1 cellular context compared by ENCODE assay signal in the genomic region with DNA sequence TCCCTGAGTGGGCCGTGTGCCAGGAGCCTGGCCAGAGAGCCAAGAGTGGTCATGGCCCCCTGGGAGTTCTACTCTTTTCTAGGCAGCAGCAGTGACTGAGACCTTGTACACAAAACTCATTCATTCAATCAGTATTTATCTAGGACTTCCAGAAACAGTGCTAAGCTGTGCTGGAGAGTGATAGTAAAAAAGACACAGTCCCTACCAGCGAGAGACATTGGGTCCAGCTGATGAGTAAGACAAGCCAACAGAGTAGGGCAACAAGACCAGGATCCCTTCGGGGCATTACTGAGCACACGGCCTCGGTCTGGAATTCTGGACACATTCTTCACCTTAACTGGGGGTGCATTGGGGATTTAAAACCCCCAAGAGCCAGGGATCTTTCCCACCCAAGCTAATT.
TF ChIP-seq lines count a peak whose summit lies in the region.

No MANE protein-coding gene starts in this region.

TF ChIP-seq in K562, 482 proteins besides CTCF, POLR2A, EP300 and RAD21 (continued from another document and continues in another):
- TF ChIP-seq MYC (IDR thresholded peaks at IDR 0.05; ENCODE audit: low read depth, low read length) (no peak), MYC (CRISPR knock-in tag; IDR thresholded peaks at IDR 0.05; ENCODE audit: borderline replicate concordance, low read depth) (no peak), RBBP5 (IDR thresholded peaks at IDR 0.05; ENCODE audit: borderline replicate concordance, insufficient read depth, low read length, poor library complexity, severe bottlenecking) (no peak), ETS2 (tag; IDR thresholded peaks at IDR 0.05; ENCODE audit: borderline replicate concordance, poor library complexity, severe bottlenecking) (no peak), NEUROD1 (IDR thresholded peaks at IDR 0.05; ENCODE audit: borderline replicate concordance, low read depth, low read length, partially characterized antibody) (no peak), CREM (IDR thresholded peaks at IDR 0.05; ENCODE audit: low read depth) (no peak), TSHZ1 (CRISPR knock-in tag; IDR thresholded peaks at IDR 0.05) (no peak), HDAC6 (IDR thresholded peaks at IDR 0.05; ENCODE audit: low read depth, low read length) (no peak), HIVEP1 (CRISPR knock-in tag; IDR thresholded peaks at IDR 0.05) (no peak), SLC30A9 (CRISPR knock-in tag; IDR thresholded peaks at IDR 0.05) (no peak), HNRNPUL1 (IDR thresholded peaks at IDR 0.05; ENCODE audit: low read length) (no peak), TOE1 (IDR thresholded peaks at IDR 0.05; ENCODE audit: borderline replicate concordance) (no peak), TOE1 (CRISPR knock-in tag; IDR thresholded peaks at IDR 0.05; ENCODE audit: borderline replicate concordance, low read depth) (no peak), SETDB1 (IDR thresholded peaks at IDR 0.05; ENCODE audit: low read length) (no peak), SRSF3 (IDR thresholded peaks at IDR 0.05; ENCODE audit: insufficient read depth, low read length) (no peak), NR4A1 (CRISPR knock-in tag; IDR thresholded peaks at IDR 0.05) (no peak), NR4A1 (tag; IDR thresholded peaks at IDR 0.05) (no peak), NUFIP1 (IDR thresholded peaks at IDR 0.05; ENCODE audit: partially characterized antibody) (no peak), ZNF224 (CRISPR knock-in tag; IDR thresholded peaks at IDR 0.05) (no peak), POLR3A (IDR thresholded peaks at IDR 0.05; ENCODE audit: borderline replicate concordance, extremely low read depth, insufficient read depth, insufficient read length) (no peak), VEZF1 (CRISPR knock-in tag; IDR thresholded peaks at IDR 0.05) (no peak), FOXK2 (conservative IDR thresholded peaks at IDR 0.05 in 1 of 2, IDR thresholded peaks at IDR 0.05 in 1 of 2; ENCODE audit: low read depth in 2 of 2) (peak in 1 of 2 experiments; percentile 18; a peak in 1 of 4 replicates), ZNF311 (CRISPR knock-in tag; IDR thresholded peaks at IDR 0.05) (no peak), ELF1 (tag; IDR thresholded peaks at IDR 0.05) (no peak), ZNF24 (IDR thresholded peaks at IDR 0.05) (peak; percentile 98), NFIC (IDR thresholded peaks at IDR 0.05) (peak; percentile 65), CBX2 (IDR thresholded peaks at IDR 0.05; ENCODE audit: insufficient read depth, low read length, poor library complexity, severe bottlenecking) (no peak), TCF15 (CRISPR knock-in tag; IDR thresholded peaks at IDR 0.05) (no peak), POLR2AphosphoS5 (IDR thresholded peaks at IDR 0.05; ENCODE audit: control insufficient read depth, insufficient read depth, low read depth, low read length) (peak; percentile 71), SIN3A (IDR thresholded peaks at IDR 0.05; ENCODE audit: borderline replicate concordance in 2 of 2, control insufficient read depth in 1 of 2, low read depth in 2 of 2, low read length in 2 of 2) (no peak), SRF (CRISPR knock-in tag; IDR thresholded peaks at IDR 0.05) (no peak), SAFB2 (IDR thresholded peaks at IDR 0.05; ENCODE audit: borderline replicate concordance, low read depth, low read length, severe bottlenecking) (no peak), PHF8 (IDR thresholded peaks at IDR 0.05; ENCODE audit: borderline replicate concordance, low read length) (no peak), ZNF561 (CRISPR knock-in tag; conservative IDR thresholded peaks at IDR 0.05) (no peak), SRSF7 (optimal IDR thresholded peaks at IDR 0.05; ENCODE audit: low read depth, low read length) (no peak), ZNF79 (CRISPR knock-in tag; IDR thresholded peaks at IDR 0.05; ENCODE audit: low read depth) (no peak), PURB (CRISPR knock-in tag; IDR thresholded peaks at IDR 0.05; ENCODE audit: low read depth) (no peak), ZNF586 (CRISPR knock-in tag; conservative IDR thresholded peaks at IDR 0.05) (no peak), ZSCAN32 (CRISPR knock-in tag; IDR thresholded peaks at IDR 0.05) (no peak)
- TF ChIP-seq, protein P1, sequence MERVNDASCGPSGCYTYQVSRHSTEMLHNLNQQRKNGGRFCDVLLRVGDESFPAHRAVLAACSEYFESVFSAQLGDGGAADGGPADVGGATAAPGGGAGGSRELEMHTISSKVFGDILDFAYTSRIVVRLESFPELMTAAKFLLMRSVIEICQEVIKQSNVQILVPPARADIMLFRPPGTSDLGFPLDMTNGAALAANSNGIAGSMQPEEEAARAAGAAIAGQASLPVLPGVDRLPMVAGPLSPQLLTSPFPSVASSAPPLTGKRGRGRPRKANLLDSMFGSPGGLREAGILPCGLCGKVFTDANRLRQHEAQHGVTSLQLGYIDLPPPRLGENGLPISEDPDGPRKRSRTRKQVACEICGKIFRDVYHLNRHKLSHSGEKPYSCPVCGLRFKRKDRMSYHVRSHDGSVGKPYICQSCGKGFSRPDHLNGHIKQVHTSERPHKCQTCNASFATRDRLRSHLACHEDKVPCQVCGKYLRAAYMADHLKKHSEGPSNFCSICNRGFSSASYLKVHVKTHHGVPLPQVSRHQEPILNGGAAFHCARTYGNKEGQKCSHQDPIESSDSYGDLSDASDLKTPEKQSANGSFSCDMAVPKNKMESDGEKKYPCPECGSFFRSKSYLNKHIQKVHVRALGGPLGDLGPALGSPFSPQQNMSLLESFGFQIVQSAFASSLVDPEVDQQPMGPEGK (CRISPR knock-in tag; IDR thresholded peaks at IDR 0.05; ENCODE audit: borderline replicate concordance): no peak
- TF ChIP-seq, protein P2, sequence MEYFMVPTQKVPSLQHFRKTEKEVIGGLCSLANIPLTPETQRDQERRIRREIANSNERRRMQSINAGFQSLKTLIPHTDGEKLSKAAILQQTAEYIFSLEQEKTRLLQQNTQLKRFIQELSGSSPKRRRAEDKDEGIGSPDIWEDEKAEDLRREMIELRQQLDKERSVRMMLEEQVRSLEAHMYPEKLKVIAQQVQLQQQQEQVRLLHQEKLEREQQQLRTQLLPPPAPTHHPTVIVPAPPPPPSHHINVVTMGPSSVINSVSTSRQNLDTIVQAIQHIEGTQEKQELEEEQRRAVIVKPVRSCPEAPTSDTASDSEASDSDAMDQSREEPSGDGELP (CRISPR knock-in tag; IDR thresholded peaks at IDR 0.05; ENCODE audit: borderline replicate concordance): peak; percentile 76
- TF ChIP-seq, protein P3, sequence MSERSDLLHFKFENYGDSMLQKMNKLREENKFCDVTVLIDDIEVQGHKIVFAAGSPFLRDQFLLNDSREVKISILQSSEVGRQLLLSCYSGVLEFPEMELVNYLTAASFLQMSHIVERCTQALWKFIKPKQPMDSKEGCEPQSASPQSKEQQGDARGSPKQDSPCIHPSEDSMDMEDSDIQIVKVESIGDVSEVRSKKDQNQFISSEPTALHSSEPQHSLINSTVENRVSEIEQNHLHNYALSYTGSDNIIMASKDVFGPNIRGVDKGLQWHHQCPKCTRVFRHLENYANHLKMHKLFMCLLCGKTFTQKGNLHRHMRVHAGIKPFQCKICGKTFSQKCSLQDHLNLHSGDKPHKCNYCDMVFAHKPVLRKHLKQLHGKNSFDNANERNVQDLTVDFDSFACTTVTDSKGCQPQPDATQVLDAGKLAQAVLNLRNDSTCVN (CRISPR knock-in tag; IDR thresholded peaks at IDR 0.05): no peak
- TF ChIP-seq, protein P4, sequence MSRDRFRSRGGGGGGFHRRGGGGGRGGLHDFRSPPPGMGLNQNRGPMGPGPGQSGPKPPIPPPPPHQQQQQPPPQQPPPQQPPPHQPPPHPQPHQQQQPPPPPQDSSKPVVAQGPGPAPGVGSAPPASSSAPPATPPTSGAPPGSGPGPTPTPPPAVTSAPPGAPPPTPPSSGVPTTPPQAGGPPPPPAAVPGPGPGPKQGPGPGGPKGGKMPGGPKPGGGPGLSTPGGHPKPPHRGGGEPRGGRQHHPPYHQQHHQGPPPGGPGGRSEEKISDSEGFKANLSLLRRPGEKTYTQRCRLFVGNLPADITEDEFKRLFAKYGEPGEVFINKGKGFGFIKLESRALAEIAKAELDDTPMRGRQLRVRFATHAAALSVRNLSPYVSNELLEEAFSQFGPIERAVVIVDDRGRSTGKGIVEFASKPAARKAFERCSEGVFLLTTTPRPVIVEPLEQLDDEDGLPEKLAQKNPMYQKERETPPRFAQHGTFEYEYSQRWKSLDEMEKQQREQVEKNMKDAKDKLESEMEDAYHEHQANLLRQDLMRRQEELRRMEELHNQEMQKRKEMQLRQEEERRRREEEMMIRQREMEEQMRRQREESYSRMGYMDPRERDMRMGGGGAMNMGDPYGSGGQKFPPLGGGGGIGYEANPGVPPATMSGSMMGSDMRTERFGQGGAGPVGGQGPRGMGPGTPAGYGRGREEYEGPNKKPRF (IDR thresholded peaks at IDR 0.05; ENCODE audit: low read depth, low read length): no peak
- TF ChIP-seq, protein P5, sequence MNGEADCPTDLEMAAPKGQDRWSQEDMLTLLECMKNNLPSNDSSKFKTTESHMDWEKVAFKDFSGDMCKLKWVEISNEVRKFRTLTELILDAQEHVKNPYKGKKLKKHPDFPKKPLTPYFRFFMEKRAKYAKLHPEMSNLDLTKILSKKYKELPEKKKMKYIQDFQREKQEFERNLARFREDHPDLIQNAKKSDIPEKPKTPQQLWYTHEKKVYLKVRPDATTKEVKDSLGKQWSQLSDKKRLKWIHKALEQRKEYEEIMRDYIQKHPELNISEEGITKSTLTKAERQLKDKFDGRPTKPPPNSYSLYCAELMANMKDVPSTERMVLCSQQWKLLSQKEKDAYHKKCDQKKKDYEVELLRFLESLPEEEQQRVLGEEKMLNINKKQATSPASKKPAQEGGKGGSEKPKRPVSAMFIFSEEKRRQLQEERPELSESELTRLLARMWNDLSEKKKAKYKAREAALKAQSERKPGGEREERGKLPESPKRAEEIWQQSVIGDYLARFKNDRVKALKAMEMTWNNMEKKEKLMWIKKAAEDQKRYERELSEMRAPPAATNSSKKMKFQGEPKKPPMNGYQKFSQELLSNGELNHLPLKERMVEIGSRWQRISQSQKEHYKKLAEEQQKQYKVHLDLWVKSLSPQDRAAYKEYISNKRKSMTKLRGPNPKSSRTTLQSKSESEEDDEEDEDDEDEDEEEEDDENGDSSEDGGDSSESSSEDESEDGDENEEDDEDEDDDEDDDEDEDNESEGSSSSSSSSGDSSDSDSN (IDR thresholded peaks at IDR 0.05; ENCODE audit: borderline replicate concordance in 1 of 2, low read depth in 2 of 2, low read length in 2 of 2): no peak
